In genomic region chr22:27669798-27670599, GRCh38 we compare ENCODE assay signal across 9 cellular contexts.
A peak's percentile ranks its signal among the peaks of the same experiment; 100 is the strongest.
DNase-seq lines count a peak whose midpoint lies in the region; ATAC-seq, FAIRE-seq and TF ChIP-seq lines count a peak whose summit lies in the region.
"Had no signal": no experiment of that assay in that cellular context is flagged by ENCODE, and none has a peak within 500 bp of the region (broad histone marks: within the 10 kb centered on the region; RNA-seq: fewer than 3 reads in every experiment).

No MANE protein-coding gene starts in this region.

- H3K27me3 Mint-ChIP-seq in astrocyte (ENCODE audit: low read depth, unreplicated experiment) = peaks cover 3% of the 10 kb centered on the region

- ATAC-seq in GM21528 (IDR thresholded peaks at IDR 0.05; ENCODE audit: low FRiP score, unreplicated experiment) = no peak
- ATAC-seq in HG03457 (IDR thresholded peaks at IDR 0.05; ENCODE audit: unreplicated experiment) = no peak

- H3K79me2 ChIP-seq in astrocyte (ENCODE audit: insufficient read depth, low read length) (no peaks in the 10 kb centered on the region), hepatocyte (no peaks in the 10 kb centered on the region)

- peaks cover 6% of the 10 kb centered on the region for H3K9me3 ChIP-seq in HUES6 (ENCODE audit: control insufficient read depth, insufficient read depth, low read depth, low read length)
- H3K9me3 ChIP-seq in astrocyte (ENCODE audit: insufficient read depth, low read depth, low read length) = peaks cover 5% of the 10 kb centered on the region
- no peaks in the 10 kb centered on the region for H3K9me3 ChIP-seq in hepatocyte (ENCODE audit: low read depth)
- H3K9me3 ChIP-seq in skeletal muscle satellite cell (replicated peaks; ENCODE audit: low read length) = peaks cover 5% of the 10 kb centered on the region

- H3K4me3 Mint-ChIP-seq in astrocyte (ENCODE audit: unreplicated experiment) = no peak overlapping the region

- H3K27ac ChIP-seq in HUES6 (ENCODE audit: low read depth, low read length) (no peak overlapping the region; the same call in 1 of the 2 replicates), astrocyte (ENCODE audit: low read depth, low read length) (no peak overlapping the region), hepatocyte (peak overlapping the region; percentile 88)

- H3K9me2 ChIP-seq in hepatocyte (replicated peaks; ENCODE audit: insufficient read depth) = no peaks in the 10 kb centered on the region

- CTCF ChIA-PET in HEK293T (lab: Yijun Ruan, JAX) = no interaction called here

- H3K4me2 ChIP-seq in astrocyte (ENCODE audit: low read length) (peak overlapping the region; percentile 31), hepatocyte (no peak overlapping the region), skeletal muscle satellite cell (ENCODE audit: low read length) (peak overlapping the region; percentile 13)

- 64% methylated on average over 13 of the region's 13 CpGs for WGBS in hepatocyte (ENCODE audit: low lambda C conversion rate, missing lambda C conversion rate)

- DNase-seq in astrocyte (ENCODE audit: low read depth) (no peak), hepatocyte (ENCODE audit: low spot score) (peak; percentile 53), HEK293T (ENCODE audit: extremely low spot score) (no peak), NCI-H1092 treated with DMSO at 0.1 percent for 48 hours (lab: John Stamatoyannopoulos, UW) (no peak)
- DNase-seq: activated CD8-positive, alpha-beta memory T cell treated with anti-CD3 and anti-CD28 coated beads, Interleukin-2, amount 50 U/mL, for 4 hours had no signal

- H3K4me1 ChIP-seq in HUES6 (ENCODE audit: control insufficient read depth, insufficient read depth, low read length) (peaks cover 32% of the 10 kb centered on the region), astrocyte (ENCODE audit: insufficient read depth, low read length) (peaks cover 29% of the 10 kb centered on the region), hepatocyte (ENCODE audit: insufficient read depth) (peaks cover 24% of the 10 kb centered on the region), skeletal muscle satellite cell (ENCODE audit: control insufficient read depth, insufficient read depth, low read length) (peaks cover 18% of the 10 kb centered on the region)

- H4K20me1 ChIP-seq in astrocyte (ENCODE audit: insufficient read depth, low read length) = no peaks in the 10 kb centered on the region
- H4K20me1 ChIP-seq in hepatocyte (ENCODE audit: insufficient read depth, poor library complexity, severe bottlenecking) = no peaks in the 10 kb centered on the region

- H3K4me1 Mint-ChIP-seq in astrocyte (ENCODE audit: low read depth, unreplicated experiment) = peaks cover 13% of the 10 kb centered on the region

- H2AFZ ChIP-seq in astrocyte (ENCODE audit: low read depth, low read length) (no peak overlapping the region), hepatocyte (no peak overlapping the region)

- POLR2A ChIA-PET in HEK293T (lab: Yijun Ruan, JAX) = no interaction called here

- H3K36me3 ChIP-seq in HUES6 (ENCODE audit: control insufficient read depth, insufficient read depth, low read length) (peaks cover 3% of the 10 kb centered on the region), astrocyte (ENCODE audit: insufficient read depth, low read length) (no peaks in the 10 kb centered on the region), hepatocyte (replicated peaks; ENCODE audit: insufficient read depth, low read depth) (no peaks in the 10 kb centered on the region), skeletal muscle satellite cell (ENCODE audit: insufficient read depth, low read length) (no peaks in the 10 kb centered on the region)

- no peaks in the 10 kb centered on the region for H3K36me3 Mint-ChIP-seq in astrocyte (ENCODE audit: low read depth, unreplicated experiment)

- H3K27me3 ChIP-seq in HUES6 (ENCODE audit: control insufficient read depth, insufficient read depth, low read length) = no peaks in the 10 kb centered on the region
- no peaks in the 10 kb centered on the region for H3K27me3 ChIP-seq in astrocyte (ENCODE audit: insufficient read depth, low read length)
- H3K27me3 ChIP-seq in hepatocyte = no peaks in the 10 kb centered on the region
- no peaks in the 10 kb centered on the region for H3K27me3 ChIP-seq in skeletal muscle satellite cell (ENCODE audit: control insufficient read depth, insufficient read depth, low read length)

- H3K4me3 ChIP-seq in HUES6 (ENCODE audit: low read depth, low read length) (peak overlapping the region; percentile 34), astrocyte (ENCODE audit: insufficient read depth, low read depth, low read length) (no peak overlapping the region), hepatocyte (no peak overlapping the region), skeletal muscle satellite cell (ENCODE audit: low read length) (no peak overlapping the region)

- FAIRE-seq in astrocyte (lab: Jason Lieb, UNC) = no peak

- TF ChIP-seq CTCF in astrocyte (IDR thresholded peaks at IDR 0.05; ENCODE audit: insufficient read depth, low read depth, low read length) = no peak
- no peak for TF ChIP-seq CTCF in hepatocyte (IDR thresholded peaks at IDR 0.05; ENCODE audit: poor library complexity)

- H3K9me3 Mint-ChIP-seq in astrocyte (ENCODE audit: unreplicated experiment) = peaks cover 10% of the 10 kb centered on the region

- H3K9ac ChIP-seq in HUES6 (ENCODE audit: low read length) (peak overlapping the region; percentile 18), astrocyte (ENCODE audit: low read length) (no peak overlapping the region), skeletal muscle satellite cell (ENCODE audit: low read depth, low read length) (no peak overlapping the region)

- H3K27ac Mint-ChIP-seq in astrocyte (ENCODE audit: unreplicated experiment) = peak overlapping the region; percentile 66

TF ChIP-seq in HEK293T, 16 proteins besides CTCF, POLR2A, EP300 and RAD21:
- TF ChIP-seq SP1 (IDR thresholded peaks at IDR 0.05) = no peak
- no peak for TF ChIP-seq FOXM1 (IDR thresholded peaks at IDR 0.05; ENCODE audit: borderline replicate concordance)
- TF ChIP-seq BHLHE40 (IDR thresholded peaks at IDR 0.05; ENCODE audit: borderline replicate concordance) = no peak
- no peak for TF ChIP-seq L3MBTL2 (conservative IDR thresholded peaks at IDR 0.05)
- TF ChIP-seq FOXA1 (IDR thresholded peaks at IDR 0.05) = no peak
- TF ChIP-seq FOXK2 (IDR thresholded peaks at IDR 0.05) = no peak
- TF ChIP-seq ZNF384 (IDR thresholded peaks at IDR 0.05) = no peak
- no peak for TF ChIP-seq CTBP1 (IDR thresholded peaks at IDR 0.05; ENCODE audit: borderline replicate concordance)
- no peak for TF ChIP-seq PKNOX1 (IDR thresholded peaks at IDR 0.05)
